ENCODE assay signal across 16 cellular contexts in genomic region chr17:81486174-81486810, GRCh38. TPM values are rescaled to one million over a fixed set of nuclear protein-coding genes. Genes with fewer than 3 reads are reported as not detected.
DNase-seq lines count a peak whose midpoint lies in the region; ATAC-seq and TF ChIP-seq lines count a peak whose summit lies in the region.
"Had no signal": no experiment of that assay in that cellular context is flagged by ENCODE, and none has a peak within 500 bp of the region (broad histone marks: within the 10 kb centered on the region; RNA-seq: fewer than 3 reads in every experiment).

No MANE protein-coding gene starts in this region.

- H3K27me3 ChIP-seq in HAP-1 (ENCODE audit: low read depth) = no peaks in the 10 kb centered on the region
- H3K27me3 ChIP-seq in body of pancreas = no peaks in the 10 kb centered on the region
- H3K27me3 ChIP-seq: adrenal gland, right atrium auricular region had no signal

- H3K27ac Mint-ChIP-seq in activated naive CD8-positive, alpha-beta T cell = peak overlapping the region; percentile 18
- H3K27ac Mint-ChIP-seq in natural killer cell treated with Interleukin-12 subunit alpha and Interleukin-12 subunit beta and Interleukin-15 and Interleukin-18, amount 100 ng/mL, for 72 hours = peak overlapping the region in 1 of 2 donors; percentile 1

- H3K27ac ChIP-seq in body of pancreas = no peak overlapping the region
- H3K27ac ChIP-seq: adrenal gland, right atrium auricular region had no signal

- no peaks in the 10 kb centered on the region for H3K9me3 Mint-ChIP-seq in activated naive CD8-positive, alpha-beta T cell (ENCODE audit: low read depth)
- no peaks in the 10 kb centered on the region for H3K9me3 Mint-ChIP-seq in natural killer cell treated with Interleukin-12 subunit alpha and Interleukin-12 subunit beta and Interleukin-15 and Interleukin-18, amount 100 ng/mL, for 72 hours
- H3K9me3 Mint-ChIP-seq: T-cell had no signal

- TF ChIP-seq CTCF in GM20000 (IDR thresholded peaks at IDR 0.05; ENCODE audit: extremely low read depth, missing control alignments) (no peak), body of pancreas (IDR thresholded peaks at IDR 0.05) (no peak)

- in situ Hi-C loops in HAP-1 (cut with MboI; ENCODE audit: low sequenced_read_pairs) = loop anchor here (10.0 kb wide), 1 partner anchor 91 kb away; the partner anchor contains the start of gene BAHCC1

- TF ChIP-seq POLR2A in body of pancreas (IDR thresholded peaks at IDR 0.05) = no peak

- intact Hi-C loops in body of pancreas (cut with DNase I) = loop anchor here (10.0 kb wide), 1 partner anchor 201 kb away; no protein-coding TSS in a partner anchor

- H3K9me3 ChIP-seq in HAP-1 = no peaks in the 10 kb centered on the region
- no peaks in the 10 kb centered on the region for H3K9me3 ChIP-seq in body of pancreas
- H3K9me3 ChIP-seq: adrenal gland, right atrium auricular region had no signal

- H3K36me3 ChIP-seq in HAP-1 (replicated peaks) (no peaks in the 10 kb centered on the region), body of pancreas (replicated peaks in 1 of 2; ENCODE audit: insufficient read depth in 1 of 2, low read depth in 2 of 2) (no peaks in the 10 kb centered on the region)
- H3K36me3 ChIP-seq: adrenal gland, right atrium auricular region had no signal

- peak overlapping the region; percentile 23 for H3K4me3 Mint-ChIP-seq in activated naive CD8-positive, alpha-beta T cell
- H3K4me3 Mint-ChIP-seq in natural killer cell treated with Interleukin-12 subunit alpha and Interleukin-12 subunit beta and Interleukin-15 and Interleukin-18, amount 100 ng/mL, for 72 hours = peak overlapping the region; percentile 8

- WGBS in body of pancreas, 2 donors = 74 to 79% methylated on average over 17 of the region's 17 CpGs

- no peak for ATAC-seq in natural killer cell treated with Interleukin-12 subunit alpha and Interleukin-12 subunit beta and Interleukin-15 and Interleukin-18, amount 100 ng/mL, for 72 hours
- no peak for ATAC-seq in body of pancreas
- ATAC-seq: T-cell had no signal

- H3K36me3 Mint-ChIP-seq in activated naive CD8-positive, alpha-beta T cell = no peaks in the 10 kb centered on the region
- H3K36me3 Mint-ChIP-seq in natural killer cell treated with Interleukin-12 subunit alpha and Interleukin-12 subunit beta and Interleukin-15 and Interleukin-18, amount 100 ng/mL, for 72 hours = no peaks in the 10 kb centered on the region
- H3K36me3 Mint-ChIP-seq: T-cell had no signal

- H3K27me3 Mint-ChIP-seq in activated naive CD8-positive, alpha-beta T cell = peaks cover 7% of the 10 kb centered on the region
- peaks cover 7 to 12% of the 10 kb centered on the region in 2 donors for H3K27me3 Mint-ChIP-seq in natural killer cell treated with Interleukin-12 subunit alpha and Interleukin-12 subunit beta and Interleukin-15 and Interleukin-18, amount 100 ng/mL, for 72 hours

- peaks cover 20% of the 10 kb centered on the region for H3K4me1 Mint-ChIP-seq in activated naive CD8-positive, alpha-beta T cell (ENCODE audit: low read depth)
- peaks cover 0 to 15% of the 10 kb centered on the region in 2 donors for H3K4me1 Mint-ChIP-seq in natural killer cell treated with Interleukin-12 subunit alpha and Interleukin-12 subunit beta and Interleukin-15 and Interleukin-18, amount 100 ng/mL, for 72 hours (ENCODE audit: low read depth in 2 of 2)

- peak; percentile 24 for DNase-seq in DMS153 treated with DMSO at 0.1 percent for 48 hours (lab: John Stamatoyannopoulos, UW; ENCODE audit: unreplicated experiment)
- DNase-seq in DMS153 (lab: John Stamatoyannopoulos, UW) = no peak
- peak; percentile 57 to 72 for DNase-seq in HAP-1 (ENCODE audit: low spot score in 2 of 2)
- DNase-seq in natural killer cell treated with Interleukin-12 subunit alpha and Interleukin-12 subunit beta and Interleukin-15 and Interleukin-18, amount 100 ng/mL, for 72 hours (ENCODE audit: low spot score) = no peak
- DNase-seq in NCI-H2029 treated with DMSO at 0.1 percent for 48 hours (lab: John Stamatoyannopoulos, UW) = no peak
- no peak for DNase-seq in GM20000 (ENCODE audit: low spot score)
- no peak for DNase-seq in body of pancreas
- DNase-seq: adrenal gland, cerebellar nuclear complex, COR-L47, HCEC 1CT, NCI-H2029, T-cell had no signal

- H3K4me1 ChIP-seq in HAP-1 = peaks cover 51% of the 10 kb centered on the region
- peaks cover 44% of the 10 kb centered on the region for H3K4me1 ChIP-seq in body of pancreas

- H3K4me3 ChIP-seq in HAP-1 (no peak overlapping the region), body of pancreas (no peak overlapping the region)
- H3K4me3 ChIP-seq: adrenal gland, right atrium auricular region had no signal

RNA-seq across cellular contexts. Expression of gene ACTG1, which starts 26.3 kb away (rescaled TPM):
- 1,000 to 10,000 TPM; 4,962 to 5,145 TPM for total RNA-seq in natural killer cell treated with Interleukin-12 subunit alpha and Interleukin-12 subunit beta and Interleukin-15 and Interleukin-18, amount 100 ng/mL, for 72 hours
- 1,000 to 10,000 TPM; 1,634 to 1,790 TPM for total RNA-seq in body of pancreas

RNA-seq across cellular contexts. Expression of gene FSCN2, which starts 41.9 kb away (rescaled TPM):
- under 1 TPM; 0.21 to 0.64 TPM for total RNA-seq in natural killer cell treated with Interleukin-12 subunit alpha and Interleukin-12 subunit beta and Interleukin-15 and Interleukin-18, amount 100 ng/mL, for 72 hours
- total RNA-seq in body of pancreas = 10 to 100 TPM in 1 of 2 donors, 1 to 10 TPM in 1; 7.0 to 13.5 TPM
- total RNA-seq: RPMI7951 had no signal

Comparison
In these comparisons a context has a peak if more than half of its experiments do, and no peak if none do; other contexts are left out.
1. DNase-seq: peak in DMS153 treated with DMSO at 0.1 percent for 48 hours (single experiment) and HAP-1 (2 of 2); none in DMS153 (single experiment), natural killer cell treated with Interleukin-12 subunit alpha and Interleukin-12 subunit beta and Interleukin-15 and Interleukin-18, amount 100 ng/mL, for 72 hours (single experiment), NCI-H2029 treated with DMSO at 0.1 percent for 48 hours (single experiment), GM20000 (single experiment) and body of pancreas (0 of 4).
2. RNA of gene FSCN2, which starts 41.9 kb away (total RNA-seq): 7.0 to 13.5 TPM in body of pancreas; 0.21 to 0.64 TPM in natural killer cell treated with Interleukin-12 subunit alpha and Interleukin-12 subunit beta and Interleukin-15 and Interleukin-18, amount 100 ng/mL, for 72 hours; every median in the first group is over 4 times any median in the second.